8 cellular contexts compared by ENCODE assay signal in genomic region chr19:4342421-4343055, GRCh38. TPM values are rescaled to one million over a fixed set of nuclear protein-coding genes. Genes with fewer than 3 reads are reported as not detected.
DNase-seq lines count a peak whose midpoint lies in the region; ATAC-seq and TF ChIP-seq lines count a peak whose summit lies in the region.

No MANE protein-coding gene starts in this region.

- H3K27me3 Mint-ChIP-seq in naive thymus-derived CD8-positive, alpha-beta T cell, result peaks cover 0 to 2% (median 0%) of the 10 kb centered on the region in 5 donors
- no peaks in the 10 kb centered on the region for H3K27me3 Mint-ChIP-seq in stimulated activated naive B cell treated with anti-CD40 and anti-IgM and Interleukin-4, amounts not matched to agents 10 μg/mL and 1 μg/mL and 100 μg/mL, for 72 hours

- peak overlapping the region; percentile 91 for H3K27ac ChIP-seq in RWPE1

- POLR2A ChIA-PET in RWPE1 (lab: Yijun Ruan, JAX; ENCODE audit: low non-redundant PET), result interaction anchor here (0.6 to 1.2 kb wide), 4 partner anchors 11 to 110 kb away, joined by 3 to 5 read pairs (median 4); no protein-coding TSS in a partner anchor
- POLR2A ChIA-PET in naive thymus-derived CD8-positive, alpha-beta T cell (lab: Charles Lee), result interaction anchor here (0.5 to 4.3 kb wide), 28 partner anchors 10 to 1067 kb away, joined by 3 to 34 read pairs (median 4); partner anchors contain the start of genes CHAF1A, EEF2, FSD1 and HDGFL2

- H3K27ac Mint-ChIP-seq in naive thymus-derived CD8-positive, alpha-beta T cell, result peak overlapping the region; percentile 60 to 97 (median 93)
- peak overlapping the region; percentile 95 for H3K27ac Mint-ChIP-seq in stimulated activated naive B cell treated with anti-CD40 and anti-IgM and Interleukin-4, amounts not matched to agents 10 μg/mL and 1 μg/mL and 100 μg/mL, for 72 hours

- peaks cover 0 to 15% (median 3%) of the 10 kb centered on the region in 3 donors for H3K36me3 Mint-ChIP-seq in naive thymus-derived CD8-positive, alpha-beta T cell
- peaks cover 17% of the 10 kb centered on the region in 2 donors for H3K36me3 Mint-ChIP-seq in stimulated activated naive B cell treated with anti-CD40 and anti-IgM and Interleukin-4, amounts not matched to agents 10 μg/mL and 1 μg/mL and 100 μg/mL, for 72 hours

- TF ChIP-seq CTCF in RWPE1 (conservative IDR thresholded peaks at IDR 0.05; ENCODE audit: low read depth), result no peak

- H3K4me3 Mint-ChIP-seq in naive thymus-derived CD8-positive, alpha-beta T cell, result peak overlapping the region; percentile 84 to 95 (median 92)
- H3K4me3 Mint-ChIP-seq in stimulated activated naive B cell treated with anti-CD40 and anti-IgM and Interleukin-4, amounts not matched to agents 10 μg/mL and 1 μg/mL and 100 μg/mL, for 72 hours, result peak overlapping the region; percentile 94 to 98

- peak; percentile 82 to 84 for ATAC-seq in naive thymus-derived CD8-positive, alpha-beta T cell
- ATAC-seq in stimulated activated naive B cell treated with anti-CD40 and anti-IgM and Interleukin-4, amounts not matched to agents 10 μg/mL and 1 μg/mL and 100 μg/mL, for 72 hours (replicated peaks), result peak; percentile 90 to 91

- no peaks in the 10 kb centered on the region for H3K9me3 Mint-ChIP-seq in naive thymus-derived CD8-positive, alpha-beta T cell
- H3K9me3 Mint-ChIP-seq in stimulated activated naive B cell treated with anti-CD40 and anti-IgM and Interleukin-4, amounts not matched to agents 10 μg/mL and 1 μg/mL and 100 μg/mL, for 72 hours, result no peaks in the 10 kb centered on the region

- DNase-seq in EH (ENCODE audit: low read depth) (peak; percentile 100), GOT3 (lab: John Stamatoyannopoulos, UW) (peak; percentile 90), LHCN-M2 (ENCODE audit: low read depth) (peak; percentile 100), RWPE1 (ENCODE audit: low spot score) (peak; percentile 99), fibroblast of peridontal ligament (ENCODE audit: extremely low read depth) (peak; percentile 100)
- peak; percentile 81 for DNase-seq in activated T-helper 9 cell treated with anti-CD3 and anti-CD28 coated beads, Interleukin-2, amount 50 U/mL, for 16 hours (ENCODE audit: low read depth)
- DNase-seq in naive thymus-derived CD8-positive, alpha-beta T cell, result peak; percentile 78 to 97 (median 92)
- DNase-seq in stimulated activated naive B cell treated with anti-CD40 and anti-IgM and Interleukin-4, amounts not matched to agents 10 μg/mL and 1 μg/mL and 100 μg/mL, for 72 hours, result peak; percentile 95

- H3K4me1 Mint-ChIP-seq in naive thymus-derived CD8-positive, alpha-beta T cell, result peaks cover 20 to 40% (median 39%) of the 10 kb centered on the region in 4 donors
- H3K4me1 Mint-ChIP-seq in stimulated activated naive B cell treated with anti-CD40 and anti-IgM and Interleukin-4, amounts not matched to agents 10 μg/mL and 1 μg/mL and 100 μg/mL, for 72 hours, result peaks cover 26 to 53% of the 10 kb centered on the region in 2 donors

- CTCF ChIA-PET in RWPE1 (lab: Yijun Ruan, JAX), result interaction anchor here (0.6 to 2.3 kb wide), 6 partner anchors 10 to 789 kb away, joined by 3 to 7 read pairs (median 4); partner anchors contain the start of gene YJU2

RNA-seq across cellular contexts. Expression of gene MPND, which starts 0.8 kb away (rescaled TPM):
- total RNA-seq in LHCN-M2 (2014; rRNA removed), result 1.2 and 5.1 TPM in 2 replicates
- 15.1 TPM for polyA plus RNA-seq in LHCN-M2 (2012)
- total RNA-seq in naive thymus-derived CD8-positive, alpha-beta T cell, result 10 to 100 TPM; 18.9 to 22.1 TPM
- 1 to 10 TPM; 4.6 to 5.3 (median 4.7) TPM for polyA plus RNA-seq in naive thymus-derived CD8-positive, alpha-beta T cell

RNA-seq across cellular contexts. Expression of gene STAP2, which starts 3.9 kb away (rescaled TPM):
- total RNA-seq in LHCN-M2 (2014; rRNA removed), result 1.1 and 2.9 TPM in 2 replicates
- 3.8 TPM for polyA plus RNA-seq in LHCN-M2 (2012)
- 1 to 10 TPM; 1.4 to 2.3 TPM for total RNA-seq in naive thymus-derived CD8-positive, alpha-beta T cell
- 1 to 10 TPM; 1.3 to 2.6 (median 1.5) TPM for polyA plus RNA-seq in naive thymus-derived CD8-positive, alpha-beta T cell

RNA-seq across cellular contexts. Expression of gene FSD1, which starts 38.1 kb away (rescaled TPM):
- total RNA-seq in LHCN-M2 (2014; rRNA removed), result 11.7 and 13.8 TPM in 2 replicates
- polyA plus RNA-seq in LHCN-M2 (2012), result 3.5 TPM
- 1 to 10 TPM; 1.4 to 4.0 TPM for total RNA-seq in naive thymus-derived CD8-positive, alpha-beta T cell
- 1 to 10 TPM; 1.5 to 3.9 (median 3.4) TPM for polyA plus RNA-seq in naive thymus-derived CD8-positive, alpha-beta T cell

RNA-seq across cellular contexts. Expression of gene TMIGD2, which starts 40.3 kb away (rescaled TPM):
- not detected in 2 replicates for total RNA-seq in LHCN-M2 (2014; rRNA removed)
- polyA plus RNA-seq in LHCN-M2 (2012), result not detected
- 10 to 100 TPM; 41.6 to 43.9 TPM for total RNA-seq in naive thymus-derived CD8-positive, alpha-beta T cell
- 100 to 1,000 TPM in 1 of 3 donors, 10 to 100 TPM in 2; 65.8 to 105 (median 96.5) TPM for polyA plus RNA-seq in naive thymus-derived CD8-positive, alpha-beta T cell

RNA-seq across cellular contexts. Expression of gene SH3GL1, which starts 57.8 kb away (rescaled TPM):
- total RNA-seq in LHCN-M2 (2014; rRNA removed), result 208 and 261 TPM in 2 replicates
- polyA plus RNA-seq in LHCN-M2 (2012), result 177 TPM
- 10 to 100 TPM; 38.3 to 38.6 TPM for total RNA-seq in naive thymus-derived CD8-positive, alpha-beta T cell
- 10 to 100 TPM; 11.8 to 20.4 (median 12.3) TPM for polyA plus RNA-seq in naive thymus-derived CD8-positive, alpha-beta T cell

Comparison
In these comparisons a context has a peak if more than half of its experiments do, and no peak if none do; other contexts are left out.
1. Peak in every context shown above with its lines: DNase-seq, ATAC-seq and H3K27ac ChIP-seq.